In the genomic region with DNA sequence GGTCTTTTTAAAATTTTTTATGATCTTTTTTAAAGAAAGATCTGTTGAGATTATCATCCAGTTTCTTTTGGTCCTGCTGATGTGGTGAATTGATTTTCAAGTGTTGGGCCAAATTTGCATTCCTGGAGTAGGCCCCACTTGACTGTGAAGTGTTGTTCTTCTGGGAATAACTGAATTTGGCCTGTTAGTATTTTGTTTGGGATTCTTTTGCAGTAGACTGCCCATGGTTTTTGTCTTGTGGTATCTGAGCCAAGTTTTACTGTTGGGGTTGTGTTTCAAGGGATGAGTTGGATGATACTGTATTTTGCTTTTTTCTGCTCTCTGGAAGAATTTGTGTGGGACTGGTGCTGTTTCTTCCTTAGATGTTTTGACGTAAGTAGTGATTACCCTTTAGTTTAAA, we compare ENCODE assay signal across 12 cellular contexts. TPM values are rescaled to one million over a fixed set of nuclear protein-coding genes. Genes with fewer than 3 reads are reported as not detected.
DNase-seq lines count a peak whose midpoint lies in the region; ATAC-seq and TF ChIP-seq lines count a peak whose summit lies in the region.
"Had no signal": no experiment of that assay in that cellular context is flagged by ENCODE, and none has a peak within 500 bp of the region (broad histone marks: within the 10 kb centered on the region; RNA-seq: fewer than 3 reads in every experiment).

No MANE protein-coding gene starts in this region.

- peaks cover 78% of the 10 kb centered on the region for H3K36me3 ChIP-seq in lower lobe of right lung

- DNase-seq in AG10803 (ENCODE audit: low read depth) = peak; percentile 49
- DNase-seq in lower lobe of right lung = no peak
- DNase-seq in DMS114 treated with DMSO at 0.1 percent for 48 hours (lab: John Stamatoyannopoulos, UW; ENCODE audit: unreplicated experiment) = no peak
- no peak for DNase-seq in NCI-H2107 (lab: John Stamatoyannopoulos, UW)
- no peak for DNase-seq in NCI-H2081 treated with DMSO at 0.1 percent for 48 hours (lab: John Stamatoyannopoulos, UW)
- DNase-seq: NCI-H1417, NCI-H526 had no signal

- peak overlapping the region; percentile 88 to 99 (median 99) for H3K27ac Mint-ChIP-seq in IgD-negative memory B cell
- H3K27ac Mint-ChIP-seq: dendritic cell treated with granulocyte-macrophage colony-stimulating factor and Interleukin-4, amounts not matched to agents 40 ng/mL and 50 ng/mL, for 4 days had no signal

- H3K4me1 Mint-ChIP-seq in IgD-negative memory B cell = peaks cover 40 to 46% (median 46%) of the 10 kb centered on the region in 3 donors

- H3K9me3 ChIP-seq in lower lobe of right lung = no peaks in the 10 kb centered on the region

- no peaks in the 10 kb centered on the region for H3K9me3 Mint-ChIP-seq in IgD-negative memory B cell
- H3K9me3 Mint-ChIP-seq: dendritic cell treated with granulocyte-macrophage colony-stimulating factor and Interleukin-4, amounts not matched to agents 40 ng/mL and 50 ng/mL, for 4 days had no signal

- peak overlapping the region in 3 of 4 donors; percentile 42 to 79 (median 73) for H3K4me3 Mint-ChIP-seq in IgD-negative memory B cell
- H3K4me3 Mint-ChIP-seq: dendritic cell treated with granulocyte-macrophage colony-stimulating factor and Interleukin-4, amounts not matched to agents 40 ng/mL and 50 ng/mL, for 4 days had no signal

- H3K27ac ChIP-seq in lower lobe of right lung = peak overlapping the region; percentile 2

- peaks cover 1% of the 10 kb centered on the region for H3K27me3 Mint-ChIP-seq in IgD-negative memory B cell
- H3K27me3 Mint-ChIP-seq: dendritic cell treated with granulocyte-macrophage colony-stimulating factor and Interleukin-4, amounts not matched to agents 40 ng/mL and 50 ng/mL, for 4 days had no signal

- intact Hi-C loops in lower lobe of right lung (cut with DNase I) = no loop called here

- no peak overlapping the region for H3K4me3 ChIP-seq in AG10803 (ENCODE audit: low read length)
- H3K4me3 ChIP-seq in lower lobe of right lung = no peak overlapping the region

- TF ChIP-seq CTCF in AG10803 (conservative IDR thresholded peaks at IDR 0.05; ENCODE audit: low read length) (no peak), lower lobe of right lung (IDR thresholded peaks at IDR 0.05) (no peak)

- H3K36me3 Mint-ChIP-seq in IgD-negative memory B cell = peaks cover 8% of the 10 kb centered on the region

- no peaks in the 10 kb centered on the region for H3K27me3 ChIP-seq in lower lobe of right lung (ENCODE audit: low read depth)

- H3K4me1 ChIP-seq in lower lobe of right lung = no peaks in the 10 kb centered on the region

- ATAC-seq in GM18502 (IDR thresholded peaks at IDR 0.05; ENCODE audit: poor library complexity, unreplicated experiment) (peak; percentile 2), lower lobe of right lung (no peak), HG03159 (IDR thresholded peaks at IDR 0.05; ENCODE audit: unreplicated experiment) (no peak)

RNA-seq across cellular contexts. Expression of gene SYCP3, which starts 4.0 kb away (rescaled TPM):
- 0.33 TPM for polyA plus RNA-seq in IgD-negative memory B cell
- total RNA-seq in lower lobe of right lung = 0.71 TPM
- polyA plus RNA-seq: BJ had no signal

RNA-seq across cellular contexts. Expression of gene CHPT1, which starts 45.8 kb away (rescaled TPM):
- polyA plus RNA-seq in IgD-negative memory B cell = 50.9 TPM
- total RNA-seq in lower lobe of right lung = 65.3 TPM
